Comparison of ENCODE assay signal across 9 cellular contexts in genomic region chr1:97243973-97244560, GRCh38.
DNase-seq lines count a peak whose midpoint lies in the region; ATAC-seq and TF ChIP-seq lines count a peak whose summit lies in the region.
"Had no signal": no experiment of that assay in that cellular context is flagged by ENCODE, and none has a peak within 500 bp of the region (broad histone marks: within the 10 kb centered on the region; RNA-seq: fewer than 3 reads in every experiment).

No MANE protein-coding gene starts in this region.

- intact Hi-C loops in dorsolateral prefrontal cortex (cut with DNase I), result loop anchor here in 1 of 2 donors (10.0 kb wide), 1 partner anchor 811 kb away; no protein-coding TSS in a partner anchor
- intact Hi-C loops in activated CD4-positive, alpha-beta T cell treated with anti-CD3 and anti-CD28 coated beads for 36 hours (cut with DNase I, micrococcal nuclease), result loop anchor here (1.0 to 10.0 kb wide), 3 partner anchors 576 to 808 kb away; no protein-coding TSS in a partner anchor

- no peaks in the 10 kb centered on the region for H3K79me2 ChIP-seq in Loucy (ENCODE audit: insufficient read depth, low read length)

- 0 out of 2 replicates have a peak, but pooled peaks cover 4% of the 10 kb centered on the region for H3K9me3 ChIP-seq in Loucy (ENCODE audit: insufficient read depth, low read depth, low read length)
- no peaks in the 10 kb centered on the region for H3K9me3 ChIP-seq in tibial nerve

- H3K36me3 ChIP-seq in Loucy (ENCODE audit: insufficient read depth, low read length) (no peaks in the 10 kb centered on the region; the same call in 1 of the 2 replicates), tibial nerve (no peaks in the 10 kb centered on the region)

- CTCF ChIA-PET in activated CD4-positive, alpha-beta T cell treated with anti-CD3 and anti-CD28 coated beads for 36 hours (lab: Charles Lee), result interaction anchor here (0.7 to 2.4 kb wide), 12 partner anchors 8 to 660 kb away, joined by 3 to 11 read pairs (median 3); no protein-coding TSS in a partner anchor

- H3K27me3 Mint-ChIP-seq in activated CD4-positive, alpha-beta T cell treated with anti-CD3 and anti-CD28 coated beads for 36 hours, result no peaks in the 10 kb centered on the region
- H3K27me3 Mint-ChIP-seq: dendritic cell treated with granulocyte-macrophage colony-stimulating factor and Interleukin-4, amounts not matched to agents 40 ng/mL and 50 ng/mL, for 4 days had no signal

- H3K4me3 ChIP-seq in AG10803 (ENCODE audit: low read length) (no peak overlapping the region), Loucy (ENCODE audit: low read length, poor library complexity, severe bottlenecking) (no peak overlapping the region), dorsolateral prefrontal cortex (no peak overlapping the region), tibial nerve (no peak overlapping the region)

- no peak overlapping the region for H3K4me3 Mint-ChIP-seq in activated CD4-positive, alpha-beta T cell treated with anti-CD3 and anti-CD28 coated beads for 36 hours
- H3K4me3 Mint-ChIP-seq: dendritic cell treated with granulocyte-macrophage colony-stimulating factor and Interleukin-4, amounts not matched to agents 40 ng/mL and 50 ng/mL, for 4 days had no signal

- no peak for TF ChIP-seq POLR2A in tibial nerve (IDR thresholded peaks at IDR 0.05)

- peaks cover 4% of the 10 kb centered on the region for H3K36me3 Mint-ChIP-seq in activated CD4-positive, alpha-beta T cell treated with anti-CD3 and anti-CD28 coated beads for 36 hours (ENCODE audit: low read depth)

- H3K4me1 ChIP-seq in Loucy (ENCODE audit: insufficient read depth, low read length, poor library complexity, severe bottlenecking) (peaks cover 3% of the 10 kb centered on the region), tibial nerve (peaks cover 0 to 28% (median 0%) of the 10 kb centered on the region in 4 donors)

- H3F3A ChIP-seq in Loucy (ENCODE audit: low read depth), result no peaks in the 10 kb centered on the region

- ATAC-seq in GM18868 (IDR thresholded peaks at IDR 0.05; ENCODE audit: unreplicated experiment), result peak; percentile 78
- no peak for ATAC-seq in GM21737 (IDR thresholded peaks at IDR 0.05; ENCODE audit: unreplicated experiment)
- no peak for ATAC-seq in activated CD4-positive, alpha-beta T cell treated with anti-CD3 and anti-CD28 coated beads for 36 hours

- no peak overlapping the region for H3K9ac ChIP-seq in Loucy (ENCODE audit: low read depth, low read length, poor library complexity, severe bottlenecking)

- H3K27ac Mint-ChIP-seq in activated CD4-positive, alpha-beta T cell treated with anti-CD3 and anti-CD28 coated beads for 36 hours, result no peak overlapping the region
- H3K27ac Mint-ChIP-seq: dendritic cell treated with granulocyte-macrophage colony-stimulating factor and Interleukin-4, amounts not matched to agents 40 ng/mL and 50 ng/mL, for 4 days had no signal

- no peak overlapping the region for H3K4me2 ChIP-seq in Loucy (ENCODE audit: low read depth, low read length, poor library complexity, severe bottlenecking)

- H2AFZ ChIP-seq in Loucy (ENCODE audit: low read length), result no peak overlapping the region

- H4K20me1 ChIP-seq in Loucy (ENCODE audit: insufficient read depth, low read length, poor library complexity, severe bottlenecking), result no peaks in the 10 kb centered on the region

- no peak for TF ChIP-seq EP300 in tibial nerve (IDR thresholded peaks at IDR 0.05)

- WGBS in tibial nerve, 2 donors, result 89% methylated on average over 2 of the region's 2 CpGs

- H3K9me2 ChIP-seq in Loucy (replicated peaks; ENCODE audit: low read depth, low read length), result no peaks in the 10 kb centered on the region

- H3K27ac ChIP-seq in dorsolateral prefrontal cortex (peak overlapping the region in 2 of 59 donors; percentile 4 to 7), tibial nerve (no peak overlapping the region)

- H3K27me3 ChIP-seq in Loucy (ENCODE audit: insufficient read depth, low read length, poor library complexity, severe bottlenecking) (no peaks in the 10 kb centered on the region), dorsolateral prefrontal cortex (no peaks in the 10 kb centered on the region), tibial nerve (no peaks in the 10 kb centered on the region)

- peaks cover 3% of the 10 kb centered on the region for H3K9me3 Mint-ChIP-seq in activated CD4-positive, alpha-beta T cell treated with anti-CD3 and anti-CD28 coated beads for 36 hours (ENCODE audit: low read depth)

- H3K4me1 Mint-ChIP-seq in activated CD4-positive, alpha-beta T cell treated with anti-CD3 and anti-CD28 coated beads for 36 hours, result no peaks in the 10 kb centered on the region

- DNase-seq in AG10803 (ENCODE audit: low read depth) (peak; percentile 23), dorsolateral prefrontal cortex (no peak), tibial nerve (ENCODE audit: low spot score in 2 of 2) (no peak), COR-L47 (lab: John Stamatoyannopoulos, UW) (no peak)
- no peak for DNase-seq in activated CD4-positive, alpha-beta T cell treated with anti-CD3 and anti-CD28 coated beads for 36 hours

- POLR2A ChIA-PET in activated CD4-positive, alpha-beta T cell treated with anti-CD3 and anti-CD28 coated beads for 36 hours (lab: Charles Lee), result no interaction called here

- TF ChIP-seq CTCF in AG10803 (conservative IDR thresholded peaks at IDR 0.05; ENCODE audit: low read length) (peak; percentile 61), Loucy (conservative IDR thresholded peaks at IDR 0.05; ENCODE audit: low read length) (peak; percentile 82), dorsolateral prefrontal cortex (IDR thresholded peaks at IDR 0.05 in 54 of 56, conservative IDR thresholded peaks at IDR 0.05 in 2 of 56; ENCODE audit: low read depth in 1 of 56, partially characterized antibody in 56 of 56) (peak; percentile 31 to 80 (median 59)), tibial nerve (IDR thresholded peaks at IDR 0.05) (peak; percentile 16 to 38 (median 29))

Comparison
In these comparisons a context has a peak if more than half of its experiments do, and no peak if none do; other contexts are left out.
1. CTCF ChIP-seq: peak in every context shown above with its lines; median percentile 82 in Loucy; 61 in AG10803; 59 in dorsolateral prefrontal cortex; 29 in tibial nerve.